8 cellular contexts compared by ENCODE assay signal in the genomic region with DNA sequence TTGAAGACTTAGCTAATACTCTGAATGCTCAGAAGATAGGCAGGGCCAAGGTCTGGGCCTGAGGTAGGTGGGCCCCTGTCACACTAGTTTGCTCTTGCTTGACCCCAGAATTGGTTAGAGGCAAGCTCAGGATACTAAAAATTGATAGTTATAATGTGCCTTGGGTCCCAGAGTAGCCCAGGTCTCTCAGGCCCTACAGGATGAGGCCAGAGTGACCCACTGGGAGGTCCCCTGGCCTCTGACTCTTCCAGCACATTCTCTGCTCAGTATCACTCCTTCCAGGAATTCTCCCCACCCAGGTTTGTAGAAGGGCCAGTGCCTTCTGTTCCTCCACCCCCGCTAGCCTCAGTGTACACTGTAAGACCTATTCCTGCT. TPM values are rescaled to one million over a fixed set of nuclear protein-coding genes. Genes with fewer than 3 reads are reported as not detected.
DNase-seq lines count a peak whose midpoint lies in the region; ATAC-seq and TF ChIP-seq lines count a peak whose summit lies in the region.

No MANE protein-coding gene starts in this region.

- peak overlapping the region; percentile 86 for H3K27ac Mint-ChIP-seq in activated T-cell treated with anti-CD3 and anti-CD28 coated beads, Interleukin-2, amount 50 U/mL, for 24 hours

- in situ Hi-C loops in astrocyte of the spinal cord (cut with HindIII; ENCODE audit: low sequenced_read_pairs): no loop called here

- H3K27ac ChIP-seq in lower lobe of right lung: peak overlapping the region; percentile 84
- H3K27ac ChIP-seq in tibial artery: peak overlapping the region; percentile 91 to 97

- no peak for ATAC-seq in lower lobe of right lung
- no peak for ATAC-seq in GM21390 (IDR thresholded peaks at IDR 0.05; ENCODE audit: unreplicated experiment)

- peaks cover 4% of the 10 kb centered on the region for H3K36me3 Mint-ChIP-seq in activated T-cell treated with anti-CD3 and anti-CD28 coated beads, Interleukin-2, amount 50 U/mL, for 24 hours (ENCODE audit: low read depth)

- H3K4me1 ChIP-seq in lower lobe of right lung (peaks cover 37% of the 10 kb centered on the region), tibial artery (peaks cover 0 to 52% (median 44%) of the 10 kb centered on the region in 4 donors)

- peaks cover 2% of the 10 kb centered on the region for H3K9me3 Mint-ChIP-seq in activated T-cell treated with anti-CD3 and anti-CD28 coated beads, Interleukin-2, amount 50 U/mL, for 24 hours

- H3K4me3 Mint-ChIP-seq in activated T-cell treated with anti-CD3 and anti-CD28 coated beads, Interleukin-2, amount 50 U/mL, for 24 hours: peak overlapping the region; percentile 80

- H3K27me3 Mint-ChIP-seq in activated T-cell treated with anti-CD3 and anti-CD28 coated beads, Interleukin-2, amount 50 U/mL, for 24 hours: no peaks in the 10 kb centered on the region

- H3K9me3 ChIP-seq in lower lobe of right lung: no peaks in the 10 kb centered on the region
- H3K9me3 ChIP-seq in tibial artery: no peaks in the 10 kb centered on the region

- no peak for TF ChIP-seq CTCF in astrocyte of the spinal cord (IDR thresholded peaks at IDR 0.05; ENCODE audit: low read depth, low read length)
- no peak for TF ChIP-seq CTCF in lower lobe of right lung (IDR thresholded peaks at IDR 0.05)
- TF ChIP-seq CTCF in tibial artery (IDR thresholded peaks at IDR 0.05): no peak

- peak overlapping the region; percentile 75 for H3K4me3 ChIP-seq in astrocyte of the spinal cord (ENCODE audit: low read depth, low read length)
- H3K4me3 ChIP-seq in lower lobe of right lung: peak overlapping the region; percentile 92
- H3K4me3 ChIP-seq in tibial artery: peak overlapping the region; percentile 85 to 88

- H3K36me3 ChIP-seq in lower lobe of right lung (peaks cover 20% of the 10 kb centered on the region), tibial artery (peaks cover 8 to 18% (median 12%) of the 10 kb centered on the region in 3 donors)

- intact Hi-C loops in lower lobe of right lung (cut with DNase I) (no loop called here), tibial artery (cut with DNase I; ENCODE audit: low total_unique reads) (loop anchor here (5.0 to 10.0 kb wide), 3 partner anchors 107 to 282 kb away; a partner anchor contains a TSS)

- no peak for DNase-seq in activated T-cell treated with anti-CD3 and anti-CD28 coated beads, Interleukin-2, amount 50 U/mL, for 24 hours
- DNase-seq in activated T-cell treated with anti-CD3 and anti-CD28 coated beads, Interleukin-2, amount 50 U/mL, for 48 hours: no peak
- DNase-seq in astrocyte of the spinal cord (ENCODE audit: low read depth, low spot score) (no peak), lower lobe of right lung (no peak), tibial artery (no peak), GOT3 (lab: John Stamatoyannopoulos, UW) (no peak)
- no peak for DNase-seq in stimulated activated naive CD4-positive, alpha-beta T cell treated with Interleukin-2 at 50 U/mL for 16 hours (lab: John Stamatoyannopoulos, UW)

- H3K4me1 Mint-ChIP-seq in activated T-cell treated with anti-CD3 and anti-CD28 coated beads, Interleukin-2, amount 50 U/mL, for 24 hours (ENCODE audit: low read depth): peaks cover 28% of the 10 kb centered on the region

- no peaks in the 10 kb centered on the region for H3K27me3 ChIP-seq in lower lobe of right lung (ENCODE audit: low read depth)
- no peaks in the 10 kb centered on the region for H3K27me3 ChIP-seq in tibial artery

RNA-seq across cellular contexts. Expression of a gene that starts 0.7 kb away (rescaled TPM):
- 34.8 TPM for total RNA-seq in lower lobe of right lung

RNA-seq across cellular contexts. Expression of a gene that starts 4.6 kb away (rescaled TPM):
- total RNA-seq in lower lobe of right lung: 23.4 TPM

RNA-seq across cellular contexts. Expression of a gene that starts 37.9 kb away (rescaled TPM):
- total RNA-seq in lower lobe of right lung: 410 TPM

RNA-seq across cellular contexts. Expression of a gene that starts 50.1 kb away (rescaled TPM):
- total RNA-seq in lower lobe of right lung: 60.4 TPM
